Comparison of ENCODE assay signal across 21 cellular contexts in genomic region chr20:61777773-61778484, GRCh38.
DNase-seq lines count a peak whose midpoint lies in the region; FAIRE-seq and TF ChIP-seq lines count a peak whose summit lies in the region.
"Had no signal": no experiment of that assay in that cellular context is flagged by ENCODE, and none has a peak within 500 bp of the region (broad histone marks: within the 10 kb centered on the region; RNA-seq: fewer than 3 reads in every experiment).

No MANE protein-coding gene starts in this region.

- POLR2A ChIA-PET in Caco-2 (lab: Charles Lee) = no interaction called here

- no peak overlapping the region for H4K91ac ChIP-seq in neuronal stem cell (ENCODE audit: low read depth, low read length, poor library complexity)

- no peak overlapping the region for H3K4me3 ChIP-seq in neuronal stem cell (ENCODE audit: low read length in 2 of 2)
- no peak overlapping the region for H3K4me3 ChIP-seq in Caco-2 (ENCODE audit: low read depth, low read length)
- H3K4me3 ChIP-seq: K562 had no signal

- no peak overlapping the region for H3K4me3 Mint-ChIP-seq in Caco-2 (ENCODE audit: unreplicated experiment)
- H3K4me3 Mint-ChIP-seq: B cell; CD4-positive, alpha-beta T cell; H9; HFFc6 had no signal

- no peak overlapping the region for H3K18ac ChIP-seq in neuronal stem cell (ENCODE audit: low read length)

- H3K27me3 Mint-ChIP-seq in Caco-2 (ENCODE audit: insufficient read depth, unreplicated experiment) = peaks cover 35% of the 10 kb centered on the region
- H3K27me3 Mint-ChIP-seq: B cell had no signal

- H2AK5ac ChIP-seq in neuronal stem cell (ENCODE audit: low read depth, low read length) = no peak overlapping the region

- H3K4me1 Mint-ChIP-seq in Caco-2 (ENCODE audit: low read depth, unreplicated experiment) = no peaks in the 10 kb centered on the region
- H3K4me1 Mint-ChIP-seq: B cell, H9 had no signal

- peak overlapping the region; percentile 49 for H3K14ac ChIP-seq in neuronal stem cell (ENCODE audit: low read length)

- H3K36me3 Mint-ChIP-seq in Caco-2 (ENCODE audit: insufficient read depth, unreplicated experiment) = no peaks in the 10 kb centered on the region

- FAIRE-seq in HTR-8/SVneo (lab: Jason Lieb, UNC) = peak; percentile 100
- FAIRE-seq in urothelium cell line (lab: Jason Lieb, UNC) = peak; percentile 94
- FAIRE-seq: A204.1, D721Med, GM19239, K562 had no signal

- no peak overlapping the region for H2BK5ac ChIP-seq in neuronal stem cell (ENCODE audit: low read length)

- no peak overlapping the region for H2BK12ac ChIP-seq in neuronal stem cell (ENCODE audit: low read length)

- BruUV-seq in Caco-2 (replicated peaks; lab: Mats Ljungman, UMichigan) = no TSS peak

- no peak for TF ChIP-seq CTCF in Caco-2 (IDR thresholded peaks at IDR 0.05; ENCODE audit: insufficient read depth in 1 of 2, low read depth in 1 of 2, low read length in 1 of 2, severe bottlenecking in 1 of 2, unreplicated experiment in 1 of 2)

- H3K23ac ChIP-seq in neuronal stem cell (ENCODE audit: low read depth, low read length, poor library complexity) = no peak overlapping the region

- no CpG with 5 or more reads among the region's 24 CpGs for WGBS in neuronal stem cell (ENCODE audit: extremely low coverage in 2 of 2, insufficient read length in 2 of 2, insufficient replicate concordance in 1 of 2), 2 donors

- no peak overlapping the region for H3K27ac Mint-ChIP-seq in Caco-2 (ENCODE audit: unreplicated experiment)
- H3K27ac Mint-ChIP-seq: B cell; CD4-positive, alpha-beta T cell; H9; HFFc6 had no signal

- H4K8ac ChIP-seq in neuronal stem cell (ENCODE audit: low read depth, low read length) = no peak overlapping the region

- no peak overlapping the region for H2AFZ ChIP-seq in neuronal stem cell (ENCODE audit: low read length)

- no peak overlapping the region for H2BK120ac ChIP-seq in neuronal stem cell (ENCODE audit: low read depth, low read length)

- DNase-seq in HTR-8/SVneo (ENCODE audit: insufficient read length, low spot score) (no peak), inferior parietal cortex (ENCODE audit: extremely low spot score) (peak; percentile 11), neuronal stem cell (ENCODE audit: low spot score) (no peak), urothelium cell line (ENCODE audit: low spot score) (no peak), Caco-2 (no peak), NCI-H1105 (lab: John Stamatoyannopoulos, UW) (no peak), COLO668 (lab: John Stamatoyannopoulos, UW; ENCODE audit: unreplicated experiment) (no peak)
- DNase-seq: C1 segment of cervical spinal cord; CD4-positive, alpha-beta T cell; DMS153; DMS79 treated with DMSO at 0.1 percent for 48 hours; EL; GDM1; GOT3; H9; HFFc6 had no signal

- H3K79me1 ChIP-seq in neuronal stem cell (ENCODE audit: low read depth, low read length) = peaks cover 2% of the 10 kb centered on the region

- no peak overlapping the region for H3K27ac ChIP-seq in neuronal stem cell (replicated peaks; ENCODE audit: low read length)

- no peak overlapping the region for H3K4me2 ChIP-seq in neuronal stem cell (ENCODE audit: insufficient read depth, low read length, poor library complexity, severe bottlenecking)

- H3K9me3 ChIP-seq in neuronal stem cell (replicated peaks in 1 of 2; ENCODE audit: control insufficient read depth in 2 of 2, insufficient read depth in 1 of 2, low read depth in 1 of 2, low read length in 2 of 2) (no peaks in the 10 kb centered on the region), Caco-2 (no peaks in the 10 kb centered on the region)

- H3K4ac ChIP-seq in neuronal stem cell (ENCODE audit: low read length) = no peak overlapping the region

- no peaks in the 10 kb centered on the region for H3K36me3 ChIP-seq in neuronal stem cell (replicated peaks in 1 of 2; ENCODE audit: control insufficient read depth in 2 of 2, insufficient read depth in 2 of 2, low read length in 2 of 2)
- no peaks in the 10 kb centered on the region for H3K36me3 ChIP-seq in Caco-2 (ENCODE audit: control insufficient read depth, insufficient read depth, low read length)

- CTCF ChIA-PET in Caco-2 (lab: Charles Lee) = no interaction called here

- H2BK15ac ChIP-seq in neuronal stem cell (ENCODE audit: low read length) = no peak overlapping the region

- H3K9me3 Mint-ChIP-seq in Caco-2 (ENCODE audit: unreplicated experiment) = no peaks in the 10 kb centered on the region

- intact Hi-C loops in Caco-2 (cut with micrococcal nuclease; ENCODE audit: unreplicated experiment) = no loop called here

- H3K9ac ChIP-seq in neuronal stem cell (ENCODE audit: low read depth, low read length, poor library complexity) = no peak overlapping the region

- H3K4me1 ChIP-seq in neuronal stem cell (ENCODE audit: control insufficient read depth in 2 of 2, insufficient read depth in 1 of 2, low read depth in 1 of 2, low read length in 2 of 2) = peaks cover 0 to 2% of the 10 kb centered on the region in 2 donors
- H3K4me1 ChIP-seq in Caco-2 = no peaks in the 10 kb centered on the region

- H3K27me3 ChIP-seq in neuronal stem cell (ENCODE audit: control insufficient read depth in 3 of 3, insufficient read depth in 3 of 3, low read depth in 1 of 3, low read length in 3 of 3) (no peaks in the 10 kb centered on the region), Caco-2 (replicated peaks; ENCODE audit: control insufficient read depth, insufficient read depth, low read length) (peaks cover 2% of the 10 kb centered on the region)
